ENCODE assay signal across 8 cellular contexts in the genomic region with DNA sequence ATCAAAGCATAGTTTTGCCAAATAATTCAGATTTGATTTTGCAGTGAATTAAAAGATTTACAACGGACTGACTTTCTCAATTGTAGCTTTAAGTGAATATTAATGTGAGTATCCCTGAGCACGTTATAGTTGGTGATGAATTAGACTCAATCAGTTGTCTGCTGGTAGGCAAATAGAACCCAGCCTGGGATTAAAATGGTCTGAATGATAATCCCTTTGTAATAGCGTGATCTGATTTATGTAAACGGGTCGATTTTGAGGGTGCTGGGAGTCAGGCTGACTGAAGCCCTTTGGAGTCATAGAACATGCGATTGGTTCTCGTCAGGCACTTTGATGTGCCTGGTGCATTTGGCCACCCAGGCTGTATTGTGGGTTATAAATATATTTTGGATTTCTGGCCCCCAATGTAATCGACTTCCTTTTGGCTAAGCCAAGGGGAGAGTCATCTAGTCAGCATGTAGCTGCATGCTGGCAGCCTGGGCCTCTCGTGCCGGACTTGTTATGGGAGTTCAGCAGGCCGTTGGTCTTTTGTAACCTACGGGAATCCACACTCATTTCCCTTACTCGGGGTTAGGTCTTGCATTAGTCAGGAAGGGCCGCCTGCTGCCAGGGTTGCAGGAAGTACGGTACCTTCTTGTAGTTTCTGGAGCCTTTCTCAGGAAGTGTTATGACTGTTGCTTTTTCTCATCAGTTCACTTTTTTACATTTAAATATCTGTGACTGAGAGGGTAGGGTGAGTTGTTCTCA. TPM values are rescaled to one million over a fixed set of nuclear protein-coding genes. Genes with fewer than 3 reads are reported as not detected.
DNase-seq lines count a peak whose midpoint lies in the region; ATAC-seq, FAIRE-seq and TF ChIP-seq lines count a peak whose summit lies in the region.

No MANE protein-coding gene starts in this region.

- CTCF ChIA-PET in T-cell (lab: Charles Lee): interaction anchor here in 1 of 2 donors (0.8 kb wide), 1 partner anchor 301 kb away, joined by 3 read pairs; no protein-coding TSS in a partner anchor

- POLR2A ChIA-PET in T-cell (lab: Charles Lee): interaction anchor here (0.5 to 0.6 kb wide), 4 partner anchors 102 to 1304 kb away, joined by 3 to 4 read pairs (median 4); no protein-coding TSS in a partner anchor

- FAIRE-seq in H54 (lab: Jason Lieb, UNC): no peak

- H3K4me1 Mint-ChIP-seq in T-cell (peaks cover 90 to 93% (median 92%) of the 10 kb centered on the region in 3 donors), chondrocyte (ENCODE audit: low read depth) (peaks cover 77% of the 10 kb centered on the region), memory B cell (peaks cover 57% of the 10 kb centered on the region)

- H3K27me3 Mint-ChIP-seq in T-cell: no peaks in the 10 kb centered on the region
- no peaks in the 10 kb centered on the region for H3K27me3 Mint-ChIP-seq in chondrocyte (ENCODE audit: low read depth)
- H3K27me3 Mint-ChIP-seq in memory B cell: no peaks in the 10 kb centered on the region

- H3K9me3 Mint-ChIP-seq in T-cell: no peaks in the 10 kb centered on the region
- H3K9me3 Mint-ChIP-seq in chondrocyte (ENCODE audit: low read depth): no peaks in the 10 kb centered on the region
- peaks cover 2% of the 10 kb centered on the region for H3K9me3 Mint-ChIP-seq in memory B cell

- TF ChIP-seq POLR2A in H54 (IDR thresholded peaks at IDR 0.05; ENCODE audit: low read depth, low read length): no peak

- H3K4me3 ChIP-seq in AG09309 (ENCODE audit: control insufficient read depth, low read depth, low read length): no peak overlapping the region

- peak overlapping the region; percentile 46 to 88 (median 57) for H3K4me3 Mint-ChIP-seq in T-cell
- peak overlapping the region; percentile 22 for H3K4me3 Mint-ChIP-seq in chondrocyte (ENCODE audit: unreplicated experiment)
- peak overlapping the region; percentile 27 for H3K4me3 Mint-ChIP-seq in memory B cell

- peak overlapping the region; percentile 91 to 92 for H3K27ac Mint-ChIP-seq in T-cell
- peak overlapping the region; percentile 86 for H3K27ac Mint-ChIP-seq in chondrocyte (ENCODE audit: unreplicated experiment)
- H3K27ac Mint-ChIP-seq in memory B cell: peak overlapping the region; percentile 65

- TF ChIP-seq CTCF in AG09309 (IDR thresholded peaks at IDR 0.05; ENCODE audit: control insufficient read depth, insufficient read depth, low read depth, low read length, missing control alignments) (no peak), chondrocyte (IDR thresholded peaks at IDR 0.05) (peak; percentile 18)

- H3K36me3 Mint-ChIP-seq in T-cell (peaks cover 7% of the 10 kb centered on the region), chondrocyte (ENCODE audit: low read depth) (no peaks in the 10 kb centered on the region), memory B cell (peaks cover 4% of the 10 kb centered on the region)

- ATAC-seq in T-cell (replicated peaks in 1 of 4) (peak in 1 of 4 experiments; percentile 29), memory B cell (ENCODE audit: low read depth) (no peak), GM21526 (IDR thresholded peaks at IDR 0.05; ENCODE audit: low FRiP score, unreplicated experiment) (no peak)
- peak; percentile 41 for ATAC-seq in stimulated activated naive CD8-positive, alpha-beta T cell treated with anti-CD3 and anti-CD28 coated beads, Interleukin-15, Interleukin-2, amounts not matched to agents 100 U/mL and 50 U/mL, for 24 hours

- DNase-seq in AG09309 (ENCODE audit: low read depth) (peak; percentile 99), H54 (ENCODE audit: insufficient read length, low spot score) (peak; percentile 80), T-cell (peak in 3 of 34 experiments; percentile 17 to 35 (median 24)), chondrocyte (ENCODE audit: low spot score) (no peak), memory B cell (ENCODE audit: low spot score in 2 of 2) (no peak), middle frontal gyrus (ENCODE audit: extremely low spot score, low spot score) (no peak)
- peak; percentile 67 for DNase-seq in stimulated activated naive CD8-positive, alpha-beta T cell treated with anti-CD3 and anti-CD28 coated beads, Interleukin-15, Interleukin-2, amounts not matched to agents 100 U/mL and 50 U/mL, for 24 hours

RNA-seq across cellular contexts. Expression of gene PGS1, which starts 5.4 kb away (rescaled TPM):
- total RNA-seq in T-cell: 10 to 100 TPM; 60.5 to 87.2 (median 78.9) TPM
- total RNA-seq in chondrocyte: 22.1 to 30.4 TPM (median 22.7 TPM) in 3 replicates

RNA-seq across cellular contexts. Expression of gene SOCS3, which starts 24.0 kb away (rescaled TPM):
- total RNA-seq in T-cell: 100 to 1,000 TPM in 2 of 5 donors, 10 to 100 TPM in 3; 14.2 to 248 (median 19.9) TPM
- total RNA-seq in chondrocyte: 13.6 to 26.2 TPM (median 14.4 TPM) in 3 replicates

Comparison
In these comparisons a context has a peak if more than half of its experiments do, and no peak if none do; other contexts are left out.
1. DNase-seq: peak in AG09309 (single experiment), H54 (single experiment) and stimulated activated naive CD8-positive, alpha-beta T cell treated with anti-CD3 and anti-CD28 coated beads, Interleukin-15, Interleukin-2, amounts not matched to agents 100 U/mL and 50 U/mL, for 24 hours (single experiment); none in chondrocyte (single experiment), memory B cell (0 of 2) and middle frontal gyrus (single experiment).
2. Peak in every context shown above with its lines, with median percentiles within 50 percentile points of each other: H3K27ac Mint-ChIP-seq and H3K4me3 Mint-ChIP-seq.